In genomic region chr15:29403778-29404177, GRCh38 we compare ENCODE assay signal across 17 cellular contexts.
DNase-seq lines count a peak whose midpoint lies in the region; ATAC-seq and TF ChIP-seq lines count a peak whose summit lies in the region.
"Had no signal": no experiment of that assay in that cellular context is flagged by ENCODE, and none has a peak within 500 bp of the region (broad histone marks: within the 10 kb centered on the region; RNA-seq: fewer than 3 reads in every experiment).

No MANE protein-coding gene starts in this region.

- peak overlapping the region; percentile 62 for H2BK5ac ChIP-seq in neuronal stem cell (ENCODE audit: low read length)

- no peak overlapping the region for H3K4me3 ChIP-seq in GM06990 (replicated peaks; ENCODE audit: low read depth, low read length)
- H3K4me3 ChIP-seq in LNCaP clone FGC (ENCODE audit: low read depth, low read length): no peak overlapping the region
- H3K4me3 ChIP-seq in brain microvascular endothelial cell (ENCODE audit: low read depth, low read length): no peak overlapping the region
- no peak overlapping the region for H3K4me3 ChIP-seq in neuronal stem cell (ENCODE audit: low read length in 2 of 2)

- H3K4ac ChIP-seq in neuronal stem cell (ENCODE audit: low read length): no peak overlapping the region

- H3K9ac ChIP-seq in neuronal stem cell (ENCODE audit: low read depth, low read length, poor library complexity): peak overlapping the region; percentile 17

- H2BK15ac ChIP-seq in neuronal stem cell (ENCODE audit: low read length): no peak overlapping the region

- H2AK5ac ChIP-seq in neuronal stem cell (ENCODE audit: low read depth, low read length): peak overlapping the region; percentile 54

- in situ Hi-C loops in brain microvascular endothelial cell (cut with HindIII; ENCODE audit: low pct_ligation_motif_present, low sequenced_read_pairs): no loop called here

- H4K8ac ChIP-seq in neuronal stem cell (ENCODE audit: low read depth, low read length): no peak overlapping the region

- H3K9me3 ChIP-seq in neuronal stem cell (replicated peaks in 1 of 2; ENCODE audit: control insufficient read depth in 2 of 2, insufficient read depth in 1 of 2, low read depth in 1 of 2, low read length in 2 of 2): no peaks in the 10 kb centered on the region

- H3K36me3 ChIP-seq in GM06990 (ENCODE audit: control insufficient read depth, insufficient read depth, low read length): no peaks in the 10 kb centered on the region
- no peaks in the 10 kb centered on the region for H3K36me3 ChIP-seq in brain microvascular endothelial cell (replicated peaks)
- no peaks in the 10 kb centered on the region for H3K36me3 ChIP-seq in neuronal stem cell (replicated peaks in 1 of 2; ENCODE audit: control insufficient read depth in 2 of 2, insufficient read depth in 2 of 2, low read length in 2 of 2)

- TF ChIP-seq CTCF in GM06990 (IDR thresholded peaks at IDR 0.05; ENCODE audit: insufficient read depth, low read length, poor library complexity, severe bottlenecking): no peak
- TF ChIP-seq CTCF in LNCaP clone FGC (IDR thresholded peaks at IDR 0.05; ENCODE audit: control insufficient read depth, extremely low read depth, insufficient read depth): peak; percentile 53
- peak; percentile 16 for TF ChIP-seq CTCF in brain microvascular endothelial cell (IDR thresholded peaks at IDR 0.05; ENCODE audit: low read depth, low read length, missing control alignments)

- H3K4me1 ChIP-seq in neuronal stem cell (ENCODE audit: control insufficient read depth in 2 of 2, insufficient read depth in 1 of 2, low read depth in 1 of 2, low read length in 2 of 2): no peaks in the 10 kb centered on the region

- WGBS in neuronal stem cell (ENCODE audit: extremely low coverage in 2 of 2, insufficient read length in 2 of 2, insufficient replicate concordance in 1 of 2), 2 donors: no CpG with 5 or more reads among the region's 8 CpGs

- no peak overlapping the region for H3K27ac ChIP-seq in brain microvascular endothelial cell
- H3K27ac ChIP-seq in neuronal stem cell (replicated peaks; ENCODE audit: low read length): no peak overlapping the region
- H3K27ac ChIP-seq: HL-60 had no signal

- DNase-seq in GM06990 (ENCODE audit: extremely low read depth, insufficient read length) (peak; percentile 34), LNCaP clone FGC (ENCODE audit: low read depth) (no peak), brain microvascular endothelial cell (no peak), neuronal stem cell (ENCODE audit: low spot score) (no peak), HPDE6-E6E7 (ENCODE audit: extremely low spot score) (no peak), COLO829 (ENCODE audit: low spot score) (no peak)
- DNase-seq: activated CD8-positive, alpha-beta memory T cell treated with anti-CD3 and anti-CD28 coated beads, Interleukin-2, amount 50 U/mL, for 48 hours; activated naive CD4-positive, alpha-beta T cell treated with anti-CD3 and anti-CD28 coated beads, Interleukin-2, amount 10 ng/mL, durations not matched to agents 7 days and 5 days; AML-193; dermis blood vessel endothelial cell; DMS 273 treated with DMSO at 0.1 percent for 48 hours; Kasumi-1; left cardiac atrium; NCI-H524 treated with DMSO at 0.1 percent for 48 hours; T-helper 17 cell had no signal

- H2BK12ac ChIP-seq in neuronal stem cell (ENCODE audit: low read length): no peak overlapping the region

- H4K91ac ChIP-seq in neuronal stem cell (ENCODE audit: low read depth, low read length, poor library complexity): no peak overlapping the region

- no peak for ATAC-seq in GM21717 (IDR thresholded peaks at IDR 0.05; ENCODE audit: unreplicated experiment)
- ATAC-seq: left cardiac atrium, T-helper 17 cell had no signal

- H2AFZ ChIP-seq in neuronal stem cell (ENCODE audit: low read length): no peak overlapping the region

- peak overlapping the region; percentile 31 for H3K14ac ChIP-seq in neuronal stem cell (ENCODE audit: low read length)

- H3K18ac ChIP-seq in neuronal stem cell (ENCODE audit: low read length): no peak overlapping the region

- H3K23ac ChIP-seq in neuronal stem cell (ENCODE audit: low read depth, low read length, poor library complexity): peak overlapping the region; percentile 10

- no peak overlapping the region for H3K4me2 ChIP-seq in neuronal stem cell (ENCODE audit: insufficient read depth, low read length, poor library complexity, severe bottlenecking)

- no peak overlapping the region for H2BK120ac ChIP-seq in neuronal stem cell (ENCODE audit: low read depth, low read length)

- H3K27me3 ChIP-seq in GM06990 (replicated peaks; ENCODE audit: control insufficient read depth, insufficient read depth, low read length) (no peaks in the 10 kb centered on the region), brain microvascular endothelial cell (replicated peaks) (no peaks in the 10 kb centered on the region), neuronal stem cell (ENCODE audit: control insufficient read depth in 3 of 3, insufficient read depth in 3 of 3, low read depth in 1 of 3, low read length in 3 of 3) (no peaks in the 10 kb centered on the region)

- no peaks in the 10 kb centered on the region for H3K79me1 ChIP-seq in neuronal stem cell (ENCODE audit: low read depth, low read length)
